ENCODE assay signal across 9 cellular contexts in the genomic region with DNA sequence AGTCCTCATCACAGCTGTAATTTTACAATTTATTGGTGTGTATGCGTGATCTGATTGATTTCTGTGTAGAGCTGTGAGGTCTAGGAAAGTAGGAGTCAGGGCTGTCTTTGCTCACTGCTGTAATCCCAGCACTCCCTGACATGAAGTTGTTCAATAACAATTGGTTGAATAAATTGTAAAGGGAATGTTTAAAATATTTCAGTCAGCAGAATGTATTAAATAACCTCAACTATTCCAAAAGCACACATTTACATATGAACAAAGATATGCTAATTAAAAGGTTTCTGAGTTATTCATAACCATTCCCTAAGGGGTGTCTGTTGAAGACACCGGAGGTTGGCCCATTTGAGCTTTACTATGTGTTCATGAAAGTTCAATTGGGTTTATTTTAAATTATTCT. TPM values are rescaled to one million over a fixed set of nuclear protein-coding genes. Genes with fewer than 3 reads are reported as not detected.
"Had no signal": no experiment of that assay in that cellular context is flagged by ENCODE, and none has a peak within 500 bp of the region (broad histone marks: within the 10 kb centered on the region; RNA-seq: fewer than 3 reads in every experiment).

No MANE protein-coding gene starts in this region.

- H3K9ac ChIP-seq: GM23248 had no signal

- H2AFZ ChIP-seq: GM23248, GM23338 had no signal

- H3K4me3 Mint-ChIP-seq: GM23338, H9 had no signal

- H3K9me3 Mint-ChIP-seq: GM23338, H9 had no signal

- ATAC-seq: GM23338, HCT116 had no signal

- H3K4me3 ChIP-seq: GM23248, GM23338 had no signal

- DNase-seq: GM23248, GOT3, H7, H9, HCEC 1CT had no signal

- H3K4me2 ChIP-seq: GM23338 had no signal

- H3K27ac Mint-ChIP-seq: GM23338, H9 had no signal

- H3K27ac ChIP-seq: GM23248 had no signal

RNA-seq across cellular contexts. Expression of a gene that starts 31.4 kb away (rescaled TPM):
- total RNA-seq: GM23248, GM23338, H1, H4, H7, H9 had no signal
- polyA plus RNA-seq: GM23248, GM23338, H1 had no signal
